In genomic region chr10:6074489-6075301, GRCh38 we compare ENCODE assay signal across 1 cellular context.
TF ChIP-seq lines count a peak whose summit lies in the region.

No MANE protein-coding gene starts in this region.

TF ChIP-seq in K562, 482 proteins besides CTCF, POLR2A, EP300 and RAD21 (continued from another document and continues in another):
- TF ChIP-seq CCAR2 (IDR thresholded peaks at IDR 0.05; ENCODE audit: low read depth, low read length) (no peak), RNF219 (CRISPR knock-in tag; IDR thresholded peaks at IDR 0.05) (no peak), NKRF (IDR thresholded peaks at IDR 0.05; ENCODE audit: borderline replicate concordance) (no peak), RCOR1 (IDR thresholded peaks at IDR 0.05; ENCODE audit: borderline replicate concordance in 1 of 2, low read depth in 2 of 2, low read length in 2 of 2) (peak in 1 of 2 experiments; percentile 82; a peak in 2 of 4 replicates), ETS2 (tag; IDR thresholded peaks at IDR 0.05; ENCODE audit: borderline replicate concordance, poor library complexity, severe bottlenecking) (no peak), ARNT (IDR thresholded peaks at IDR 0.05) (no peak), ZNF639 (CRISPR knock-in tag; conservative IDR thresholded peaks at IDR 0.05 in 1 of 2, IDR thresholded peaks at IDR 0.05 in 1 of 2) (no peak), SETDB1 (IDR thresholded peaks at IDR 0.05; ENCODE audit: low read length) (no peak), CEBPB (tag; IDR thresholded peaks at IDR 0.05) (no peak), JUN (IDR thresholded peaks at IDR 0.05; ENCODE audit: borderline replicate concordance, low read depth, low read length) (no peak), JUN (CRISPR knock-in tag; IDR thresholded peaks at IDR 0.05; ENCODE audit: borderline replicate concordance) (no peak), EHMT2 (IDR thresholded peaks at IDR 0.05) (no peak), FOS (IDR thresholded peaks at IDR 0.05; ENCODE audit: extremely low read depth, insufficient read length) (no peak), HNRNPK (IDR thresholded peaks at IDR 0.05; ENCODE audit: low read depth, low read length, poor library complexity, severe bottlenecking) (no peak), ZNF717 (CRISPR knock-in tag; IDR thresholded peaks at IDR 0.05) (no peak), L3MBTL2 (IDR thresholded peaks at IDR 0.05) (no peak), EGR1 (conservative IDR thresholded peaks at IDR 0.05) (peak; percentile 60), BHLHE40 (IDR thresholded peaks at IDR 0.05; ENCODE audit: low read length) (peak; percentile 45), CHCHD3 (CRISPR knock-in tag; IDR thresholded peaks at IDR 0.05) (no peak), NR3C1 (CRISPR knock-in tag; IDR thresholded peaks at IDR 0.05) (no peak), ZNF311 (CRISPR knock-in tag; IDR thresholded peaks at IDR 0.05) (no peak), RFX1 (IDR thresholded peaks at IDR 0.05) (no peak), PHTF2 (CRISPR knock-in tag; IDR thresholded peaks at IDR 0.05) (no peak), POLR2G (IDR thresholded peaks at IDR 0.05; ENCODE audit: low read depth, low read length) (no peak), MCM2 (IDR thresholded peaks at IDR 0.05; ENCODE audit: low read depth) (no peak), ZNF707 (CRISPR knock-in tag; conservative IDR thresholded peaks at IDR 0.05) (no peak), JUND (IDR thresholded peaks at IDR 0.05; ENCODE audit: borderline replicate concordance, low read depth, low read length) (no peak), JUND (tag; IDR thresholded peaks at IDR 0.05; ENCODE audit: borderline replicate concordance, low read depth, low read length) (no peak), WHSC1 (IDR thresholded peaks at IDR 0.05; ENCODE audit: low read length) (no peak), HNRNPH1 (optimal IDR thresholded peaks at IDR 0.05; ENCODE audit: low read depth, low read length) (no peak), TCF7 (IDR thresholded peaks at IDR 0.05; ENCODE audit: borderline replicate concordance) (no peak), TBP (optimal IDR thresholded peaks at IDR 0.05; ENCODE audit: low read depth, low read length) (no peak), ZNF696 (CRISPR knock-in tag; conservative IDR thresholded peaks at IDR 0.05) (no peak), BCOR (IDR thresholded peaks at IDR 0.05) (no peak), MAFG (tag; conservative IDR thresholded peaks at IDR 0.05) (0 out of 2 replicates have a peak, but pooled peaks have one; percentile 15), CBFA2T3 (IDR thresholded peaks at IDR 0.05) (no peak), SUPT5H (IDR thresholded peaks at IDR 0.05) (no peak), TAF15 (IDR thresholded peaks at IDR 0.05; ENCODE audit: low read depth, low read length) (no peak), ZFP1 (CRISPR knock-in tag; IDR thresholded peaks at IDR 0.05) (no peak), POLR2AphosphoS2 (IDR thresholded peaks at IDR 0.05; ENCODE audit: low read length) (no peak), CREBBP (IDR thresholded peaks at IDR 0.05; ENCODE audit: low read depth, low read length) (no peak), MCM5 (IDR thresholded peaks at IDR 0.05; ENCODE audit: low read depth) (no peak), SMARCB1 (IDR thresholded peaks at IDR 0.05; ENCODE audit: insufficient read length, low read depth) (no peak), FIP1L1 (IDR thresholded peaks at IDR 0.05; ENCODE audit: low read depth, low read length, poor library complexity, severe bottlenecking) (no peak), HMGXB4 (CRISPR knock-in tag; IDR thresholded peaks at IDR 0.05) (no peak), ZNF212 (CRISPR knock-in tag; IDR thresholded peaks at IDR 0.05) (no peak), FOSL1 (tag; conservative IDR thresholded peaks at IDR 0.05) (peak; percentile 51; the same call in 1 of the 2 replicates), ZNF512 (tag; IDR thresholded peaks at IDR 0.05) (no peak), BMI1 (IDR thresholded peaks at IDR 0.05; ENCODE audit: low read length) (no peak), NFE2 (IDR thresholded peaks at IDR 0.05; ENCODE audit: low read depth) (0 out of 2 replicates have a peak, but pooled peaks have one; percentile 29), CHD1 (IDR thresholded peaks at IDR 0.05; ENCODE audit: low read length) (no peak), RBM15 (IDR thresholded peaks at IDR 0.05; ENCODE audit: insufficient read depth, low read length) (no peak), POLR3G (IDR thresholded peaks at IDR 0.05; ENCODE audit: extremely low read depth, insufficient read length, insufficient replicate concordance) (no peak), TARDBP (IDR thresholded peaks at IDR 0.05) (no peak)
- TF ChIP-seq, protein P1, sequence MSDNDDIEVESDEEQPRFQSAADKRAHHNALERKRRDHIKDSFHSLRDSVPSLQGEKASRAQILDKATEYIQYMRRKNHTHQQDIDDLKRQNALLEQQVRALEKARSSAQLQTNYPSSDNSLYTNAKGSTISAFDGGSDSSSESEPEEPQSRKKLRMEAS (CRISPR knock-in tag; IDR thresholded peaks at IDR 0.05): no peak
- TF ChIP-seq, protein P2, sequence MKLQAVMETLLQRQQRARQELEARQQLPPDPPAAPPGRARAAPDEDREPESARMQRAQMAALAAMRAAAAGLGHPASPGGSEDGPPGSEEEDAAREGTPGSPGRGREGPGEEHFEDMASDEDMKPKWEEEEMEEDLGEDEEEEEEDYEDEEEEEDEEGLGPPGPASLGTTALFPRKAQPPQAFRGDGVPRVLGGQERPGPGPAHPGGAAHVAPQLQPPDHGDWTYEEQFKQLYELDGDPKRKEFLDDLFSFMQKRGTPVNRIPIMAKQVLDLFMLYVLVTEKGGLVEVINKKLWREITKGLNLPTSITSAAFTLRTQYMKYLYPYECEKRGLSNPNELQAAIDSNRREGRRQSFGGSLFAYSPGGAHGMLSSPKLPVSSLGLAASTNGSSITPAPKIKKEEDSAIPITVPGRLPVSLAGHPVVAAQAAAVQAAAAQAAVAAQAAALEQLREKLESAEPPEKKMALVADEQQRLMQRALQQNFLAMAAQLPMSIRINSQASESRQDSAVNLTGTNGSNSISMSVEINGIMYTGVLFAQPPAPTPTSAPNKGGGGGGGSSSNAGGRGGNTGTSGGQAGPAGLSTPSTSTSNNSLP (IDR thresholded peaks at IDR 0.05; ENCODE audit: borderline replicate concordance, low read depth, low read length): no peak
- TF ChIP-seq, protein P3, sequence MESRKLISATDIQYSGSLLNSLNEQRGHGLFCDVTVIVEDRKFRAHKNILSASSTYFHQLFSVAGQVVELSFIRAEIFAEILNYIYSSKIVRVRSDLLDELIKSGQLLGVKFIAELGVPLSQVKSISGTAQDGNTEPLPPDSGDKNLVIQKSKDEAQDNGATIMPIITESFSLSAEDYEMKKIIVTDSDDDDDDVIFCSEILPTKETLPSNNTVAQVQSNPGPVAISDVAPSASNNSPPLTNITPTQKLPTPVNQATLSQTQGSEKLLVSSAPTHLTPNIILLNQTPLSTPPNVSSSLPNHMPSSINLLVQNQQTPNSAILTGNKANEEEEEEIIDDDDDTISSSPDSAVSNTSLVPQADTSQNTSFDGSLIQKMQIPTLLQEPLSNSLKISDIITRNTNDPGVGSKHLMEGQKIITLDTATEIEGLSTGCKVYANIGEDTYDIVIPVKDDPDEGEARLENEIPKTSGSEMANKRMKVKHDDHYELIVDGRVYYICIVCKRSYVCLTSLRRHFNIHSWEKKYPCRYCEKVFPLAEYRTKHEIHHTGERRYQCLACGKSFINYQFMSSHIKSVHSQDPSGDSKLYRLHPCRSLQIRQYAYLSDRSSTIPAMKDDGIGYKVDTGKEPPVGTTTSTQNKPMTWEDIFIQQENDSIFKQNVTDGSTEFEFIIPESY (CRISPR knock-in tag; IDR thresholded peaks at IDR 0.05): no peak
- TF ChIP-seq, protein P4, sequence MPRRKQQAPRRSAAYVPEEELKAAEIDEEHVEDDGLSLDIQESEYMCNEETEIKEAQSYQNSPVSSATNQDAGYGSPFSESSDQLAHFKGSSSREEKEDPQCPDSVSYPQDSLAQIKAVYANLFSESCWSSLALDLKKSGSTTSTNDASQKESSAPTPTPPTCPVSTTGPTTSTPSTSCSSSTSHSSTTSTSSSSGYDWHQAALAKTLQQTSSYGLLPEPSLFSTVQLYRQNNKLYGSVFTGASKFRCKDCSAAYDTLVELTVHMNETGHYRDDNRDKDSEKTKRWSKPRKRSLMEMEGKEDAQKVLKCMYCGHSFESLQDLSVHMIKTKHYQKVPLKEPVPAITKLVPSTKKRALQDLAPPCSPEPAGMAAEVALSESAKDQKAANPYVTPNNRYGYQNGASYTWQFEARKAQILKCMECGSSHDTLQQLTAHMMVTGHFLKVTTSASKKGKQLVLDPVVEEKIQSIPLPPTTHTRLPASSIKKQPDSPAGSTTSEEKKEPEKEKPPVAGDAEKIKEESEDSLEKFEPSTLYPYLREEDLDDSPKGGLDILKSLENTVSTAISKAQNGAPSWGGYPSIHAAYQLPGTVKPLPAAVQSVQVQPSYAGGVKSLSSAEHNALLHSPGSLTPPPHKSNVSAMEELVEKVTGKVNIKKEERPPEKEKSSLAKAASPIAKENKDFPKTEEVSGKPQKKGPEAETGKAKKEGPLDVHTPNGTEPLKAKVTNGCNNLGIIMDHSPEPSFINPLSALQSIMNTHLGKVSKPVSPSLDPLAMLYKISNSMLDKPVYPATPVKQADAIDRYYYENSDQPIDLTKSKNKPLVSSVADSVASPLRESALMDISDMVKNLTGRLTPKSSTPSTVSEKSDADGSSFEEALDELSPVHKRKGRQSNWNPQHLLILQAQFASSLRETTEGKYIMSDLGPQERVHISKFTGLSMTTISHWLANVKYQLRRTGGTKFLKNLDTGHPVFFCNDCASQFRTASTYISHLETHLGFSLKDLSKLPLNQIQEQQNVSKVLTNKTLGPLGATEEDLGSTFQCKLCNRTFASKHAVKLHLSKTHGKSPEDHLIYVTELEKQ (CRISPR knock-in tag; IDR thresholded peaks at IDR 0.05): no peak
- TF ChIP-seq, protein P5, sequence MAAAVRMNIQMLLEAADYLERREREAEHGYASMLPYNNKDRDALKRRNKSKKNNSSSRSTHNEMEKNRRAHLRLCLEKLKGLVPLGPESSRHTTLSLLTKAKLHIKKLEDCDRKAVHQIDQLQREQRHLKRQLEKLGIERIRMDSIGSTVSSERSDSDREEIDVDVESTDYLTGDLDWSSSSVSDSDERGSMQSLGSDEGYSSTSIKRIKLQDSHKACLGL (CRISPR knock-in tag; IDR thresholded peaks at IDR 0.05; ENCODE audit: borderline replicate concordance, poor library complexity, severe bottlenecking): no peak
